Comparison of ENCODE assay signal across 1 cellular context in the genomic region with DNA sequence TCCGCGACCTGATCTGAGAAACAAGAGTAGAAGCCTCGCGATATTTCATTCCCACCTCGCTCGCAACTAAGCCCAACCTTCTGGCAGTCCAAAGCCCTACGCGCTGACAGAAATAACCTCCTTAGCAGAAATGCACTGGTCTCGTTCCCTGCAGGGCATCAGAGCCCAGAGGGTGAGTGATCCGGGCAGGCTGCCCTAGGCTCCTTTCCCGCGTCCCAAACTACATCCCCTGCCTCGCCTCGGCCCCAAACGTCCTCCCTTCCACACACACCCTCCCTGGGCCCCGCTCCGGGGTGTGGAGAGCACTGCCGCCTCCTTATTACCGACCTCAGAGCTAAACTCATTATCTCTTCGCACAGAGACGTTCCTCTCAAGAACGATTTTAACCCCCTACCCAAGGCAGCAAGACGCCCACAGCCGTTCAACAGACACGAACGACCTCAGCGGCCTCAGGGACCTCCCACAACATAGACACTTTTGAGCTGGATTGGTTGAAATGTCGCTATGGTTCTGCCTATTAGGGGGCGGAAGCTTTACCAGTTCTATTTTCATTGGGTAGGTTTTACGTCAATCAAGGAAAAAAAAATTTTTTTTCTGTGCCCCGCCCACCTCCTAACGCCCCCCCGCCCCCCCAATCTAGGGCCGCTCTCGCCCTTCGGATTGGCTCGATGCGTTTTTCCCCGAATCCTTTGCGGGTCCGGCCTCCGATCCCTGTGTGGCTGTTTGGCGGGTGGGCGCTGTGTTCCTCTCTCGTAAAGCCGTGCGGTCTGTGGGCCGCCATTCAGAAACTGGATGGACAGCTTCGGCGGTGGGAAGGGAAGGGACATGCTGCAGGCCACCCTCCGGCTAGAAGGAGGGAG.
A peak's percentile ranks its signal among the peaks of the same experiment; 100 is the strongest.
TF ChIP-seq lines count a peak whose summit lies in the region.

TSS of gene CETN3 (minus strand) at position 439 of the 860 bp plus-strand sequence. CDS start at position 344, 95 bp downstream.

TF ChIP-seq in HEK293, 187 proteins besides CTCF, POLR2A, EP300 and RAD21 (continued from another document and continues in another):
- TF ChIP-seq ZBTB21 (tag by site-specific recombination; IDR thresholded peaks at IDR 0.05) = no peak
- TF ChIP-seq ZXDB (tag by site-specific recombination; IDR thresholded peaks at IDR 0.05) = peak; percentile 85
- no peak for TF ChIP-seq ZNF596 (tag by site-specific recombination; IDR thresholded peaks at IDR 0.05)
- TF ChIP-seq ZNF843 (tag by site-specific recombination; IDR thresholded peaks at IDR 0.05) = peak; percentile 56
- TF ChIP-seq SCRT1 (tag by site-specific recombination; IDR thresholded peaks at IDR 0.05; ENCODE audit: borderline replicate concordance) = 0 out of 2 replicates have a peak, but pooled peaks have one; percentile 21
- peak; percentile 67; the same call in 1 of the 2 replicates for TF ChIP-seq WT1 (tag by site-specific recombination; IDR thresholded peaks at IDR 0.05)
- TF ChIP-seq, protein P1, sequence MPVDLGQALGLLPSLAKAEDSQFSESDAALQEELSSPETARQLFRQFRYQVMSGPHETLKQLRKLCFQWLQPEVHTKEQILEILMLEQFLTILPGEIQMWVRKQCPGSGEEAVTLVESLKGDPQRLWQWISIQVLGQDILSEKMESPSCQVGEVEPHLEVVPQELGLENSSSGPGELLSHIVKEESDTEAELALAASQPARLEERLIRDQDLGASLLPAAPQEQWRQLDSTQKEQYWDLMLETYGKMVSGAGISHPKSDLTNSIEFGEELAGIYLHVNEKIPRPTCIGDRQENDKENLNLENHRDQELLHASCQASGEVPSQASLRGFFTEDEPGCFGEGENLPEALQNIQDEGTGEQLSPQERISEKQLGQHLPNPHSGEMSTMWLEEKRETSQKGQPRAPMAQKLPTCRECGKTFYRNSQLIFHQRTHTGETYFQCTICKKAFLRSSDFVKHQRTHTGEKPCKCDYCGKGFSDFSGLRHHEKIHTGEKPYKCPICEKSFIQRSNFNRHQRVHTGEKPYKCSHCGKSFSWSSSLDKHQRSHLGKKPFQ (tag by site-specific recombination; IDR thresholded peaks at IDR 0.05) = peak; percentile 17; the same call in 1 of the 2 replicates
- TF ChIP-seq KLF16 (tag by site-specific recombination; IDR thresholded peaks at IDR 0.05) = peak; percentile 36; the same call in 1 of the 2 replicates
- TF ChIP-seq FEZF1 (tag by site-specific recombination; IDR thresholded peaks at IDR 0.05) = no peak
- peak; percentile 68 for TF ChIP-seq ZNF629 (tag by site-specific recombination; IDR thresholded peaks at IDR 0.05)
- no peak for TF ChIP-seq ZNF701 (tag by site-specific recombination; IDR thresholded peaks at IDR 0.05)
- no peak for TF ChIP-seq ZNF350 (tag by site-specific recombination; IDR thresholded peaks at IDR 0.05)
- no peak for TF ChIP-seq ZNF548 (tag by site-specific recombination; IDR thresholded peaks at IDR 0.05)
- no peak for TF ChIP-seq ZNF341 (tag by site-specific recombination; IDR thresholded peaks at IDR 0.05; ENCODE audit: low read depth)
- TF ChIP-seq, protein P2, sequence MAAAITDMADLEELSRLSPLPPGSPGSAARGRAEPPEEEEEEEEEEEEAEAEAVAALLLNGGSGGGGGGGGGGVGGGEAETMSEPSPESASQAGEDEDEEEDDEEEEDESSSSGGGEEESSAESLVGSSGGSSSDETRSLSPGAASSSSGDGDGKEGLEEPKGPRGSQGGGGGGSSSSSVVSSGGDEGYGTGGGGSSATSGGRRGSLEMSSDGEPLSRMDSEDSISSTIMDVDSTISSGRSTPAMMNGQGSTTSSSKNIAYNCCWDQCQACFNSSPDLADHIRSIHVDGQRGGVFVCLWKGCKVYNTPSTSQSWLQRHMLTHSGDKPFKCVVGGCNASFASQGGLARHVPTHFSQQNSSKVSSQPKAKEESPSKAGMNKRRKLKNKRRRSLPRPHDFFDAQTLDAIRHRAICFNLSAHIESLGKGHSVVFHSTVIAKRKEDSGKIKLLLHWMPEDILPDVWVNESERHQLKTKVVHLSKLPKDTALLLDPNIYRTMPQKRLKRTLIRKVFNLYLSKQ (tag by site-specific recombination; IDR thresholded peaks at IDR 0.05; ENCODE audit: borderline replicate concordance) = no peak
- TF ChIP-seq ZSCAN16 (tag by site-specific recombination; IDR thresholded peaks at IDR 0.05) = peak; percentile 71
- peak; percentile 65 for TF ChIP-seq ZNF394 (tag by site-specific recombination; IDR thresholded peaks at IDR 0.05; ENCODE audit: borderline replicate concordance)
- peak; percentile 62; the same call in 1 of the 2 replicates for TF ChIP-seq SCRT2 (tag by site-specific recombination; IDR thresholded peaks at IDR 0.05)
- TF ChIP-seq YY2 (tag by site-specific recombination; IDR thresholded peaks at IDR 0.05) = peak; percentile 85
- no peak for TF ChIP-seq ZNF624 (tag by site-specific recombination; IDR thresholded peaks at IDR 0.05)
- peak; percentile 78 for TF ChIP-seq KLF17 (tag by site-specific recombination; IDR thresholded peaks at IDR 0.05)
- TF ChIP-seq SP3 (tag by site-specific recombination; IDR thresholded peaks at IDR 0.05) = peak; percentile 91
- peak; percentile 25 for TF ChIP-seq ZBTB26 (tag by site-specific recombination; optimal IDR thresholded peaks at IDR 0.05)
- TF ChIP-seq ZNF366 (tag by site-specific recombination; conservative IDR thresholded peaks at IDR 0.05) = 0 out of 2 replicates have a peak, but pooled peaks have one; percentile 27
- TF ChIP-seq ZNF660 (tag by site-specific recombination; IDR thresholded peaks at IDR 0.05) = peak; percentile 74
- no peak for TF ChIP-seq ZNF202 (tag by site-specific recombination; IDR thresholded peaks at IDR 0.05; ENCODE audit: borderline replicate concordance)
- TF ChIP-seq ZIC2 (tag by site-specific recombination; IDR thresholded peaks at IDR 0.05) = peak; percentile 13; the same call in 1 of the 2 replicates
- peak; percentile 63 for TF ChIP-seq KLF8 (tag by site-specific recombination; IDR thresholded peaks at IDR 0.05)
- TF ChIP-seq, protein P3, sequence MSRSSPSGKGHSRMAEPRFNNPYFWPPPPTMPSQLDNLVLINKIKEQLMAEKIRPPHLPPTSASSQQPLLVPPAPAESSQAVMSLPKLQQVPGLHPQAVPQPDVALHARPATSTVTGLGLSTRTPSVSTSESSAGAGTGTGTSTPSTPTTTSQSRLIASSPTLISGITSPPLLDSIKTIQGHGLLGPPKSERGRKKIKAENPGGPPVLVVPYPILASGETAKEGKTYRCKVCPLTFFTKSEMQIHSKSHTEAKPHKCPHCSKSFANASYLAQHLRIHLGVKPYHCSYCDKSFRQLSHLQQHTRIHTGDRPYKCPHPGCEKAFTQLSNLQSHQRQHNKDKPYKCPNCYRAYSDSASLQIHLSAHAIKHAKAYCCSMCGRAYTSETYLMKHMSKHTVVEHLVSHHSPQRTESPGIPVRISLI (tag by site-specific recombination; IDR thresholded peaks at IDR 0.05) = peak; percentile 89
- TF ChIP-seq, protein P4, sequence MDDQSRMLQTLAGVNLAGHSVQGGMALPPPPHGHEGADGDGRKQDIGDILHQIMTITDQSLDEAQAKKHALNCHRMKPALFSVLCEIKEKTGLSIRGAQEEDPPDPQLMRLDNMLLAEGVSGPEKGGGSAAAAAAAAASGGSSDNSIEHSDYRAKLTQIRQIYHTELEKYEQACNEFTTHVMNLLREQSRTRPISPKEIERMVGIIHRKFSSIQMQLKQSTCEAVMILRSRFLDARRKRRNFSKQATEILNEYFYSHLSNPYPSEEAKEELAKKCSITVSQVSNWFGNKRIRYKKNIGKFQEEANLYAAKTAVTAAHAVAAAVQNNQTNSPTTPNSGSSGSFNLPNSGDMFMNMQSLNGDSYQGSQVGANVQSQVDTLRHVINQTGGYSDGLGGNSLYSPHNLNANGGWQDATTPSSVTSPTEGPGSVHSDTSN (CRISPR knock-in tag; IDR thresholded peaks at IDR 0.05) = peak; percentile 51; the same call in 1 of the 2 replicates
- TF ChIP-seq ZNF398 (tag by site-specific recombination; IDR thresholded peaks at IDR 0.05) = no peak
- no peak for TF ChIP-seq ATF2 (tag by site-specific recombination; IDR thresholded peaks at IDR 0.05; ENCODE audit: low read depth)
- peak; percentile 80 for TF ChIP-seq ZBTB8A (tag by site-specific recombination; IDR thresholded peaks at IDR 0.05)
- TF ChIP-seq ZSCAN23 (tag by site-specific recombination; IDR thresholded peaks at IDR 0.05) = no peak
- TF ChIP-seq ZNF623 (tag by site-specific recombination; IDR thresholded peaks at IDR 0.05) = peak; percentile 34; the same call in 1 of the 2 replicates
- 0 out of 2 replicates have a peak, but pooled peaks have one; percentile 71 for TF ChIP-seq ZBTB7A (tag by site-specific recombination; IDR thresholded peaks at IDR 0.05; ENCODE audit: low read depth)
- peak; percentile 31; the same call in 1 of the 2 replicates for TF ChIP-seq KLF7 (tag by site-specific recombination; IDR thresholded peaks at IDR 0.05; ENCODE audit: borderline replicate concordance)
- no peak for TF ChIP-seq ZNF521 (tag by site-specific recombination; IDR thresholded peaks at IDR 0.05)
- TF ChIP-seq ZNF768 (tag by site-specific recombination; IDR thresholded peaks at IDR 0.05) = peak; percentile 63; the same call in 1 of the 2 replicates
- peak; percentile 85 for TF ChIP-seq ZSCAN30 (tag by site-specific recombination; IDR thresholded peaks at IDR 0.05)
- TF ChIP-seq ZNF501 (tag by site-specific recombination; IDR thresholded peaks at IDR 0.05) = peak; percentile 95
- TF ChIP-seq GLIS1 (tag by site-specific recombination; IDR thresholded peaks at IDR 0.05) = peak; percentile 64
- 0 out of 2 replicates have a peak, but pooled peaks have one; percentile 13 for TF ChIP-seq IKZF3 (tag by site-specific recombination; IDR thresholded peaks at IDR 0.05)
- 0 out of 2 replicates have a peak, but pooled peaks have one; percentile 42 for TF ChIP-seq KLF10 (tag by site-specific recombination; IDR thresholded peaks at IDR 0.05)
- TF ChIP-seq ZFHX2 (tag by site-specific recombination; conservative IDR thresholded peaks at IDR 0.05) = peak; percentile 85
- TF ChIP-seq ZNF776 (tag by site-specific recombination; IDR thresholded peaks at IDR 0.05; ENCODE audit: borderline replicate concordance) = no peak
- peak; percentile 97 for TF ChIP-seq ZFP37 (tag by site-specific recombination; IDR thresholded peaks at IDR 0.05)
- no peak for TF ChIP-seq ZNF157 (tag by site-specific recombination; IDR thresholded peaks at IDR 0.05)
- TF ChIP-seq ZNF302 (tag by site-specific recombination; IDR thresholded peaks at IDR 0.05; ENCODE audit: low read depth) = no peak
- no peak for TF ChIP-seq ZNF426 (tag by site-specific recombination; IDR thresholded peaks at IDR 0.05)
- peak; percentile 77; the same call in 1 of the 2 replicates for TF ChIP-seq ZNF391 (tag by site-specific recombination; IDR thresholded peaks at IDR 0.05; ENCODE audit: borderline replicate concordance, low read depth)
- TF ChIP-seq ZNF2 (tag by site-specific recombination; IDR thresholded peaks at IDR 0.05) = peak; percentile 93
- peak; percentile 88 for TF ChIP-seq ZNF335 (tag by site-specific recombination; conservative IDR thresholded peaks at IDR 0.05)
- TF ChIP-seq ZNF433 (tag by site-specific recombination; IDR thresholded peaks at IDR 0.05; ENCODE audit: low read depth) = no peak
- no peak for TF ChIP-seq ZNF155 (tag by site-specific recombination; IDR thresholded peaks at IDR 0.05)
